9 cellular contexts compared by ENCODE assay signal in the genomic region with DNA sequence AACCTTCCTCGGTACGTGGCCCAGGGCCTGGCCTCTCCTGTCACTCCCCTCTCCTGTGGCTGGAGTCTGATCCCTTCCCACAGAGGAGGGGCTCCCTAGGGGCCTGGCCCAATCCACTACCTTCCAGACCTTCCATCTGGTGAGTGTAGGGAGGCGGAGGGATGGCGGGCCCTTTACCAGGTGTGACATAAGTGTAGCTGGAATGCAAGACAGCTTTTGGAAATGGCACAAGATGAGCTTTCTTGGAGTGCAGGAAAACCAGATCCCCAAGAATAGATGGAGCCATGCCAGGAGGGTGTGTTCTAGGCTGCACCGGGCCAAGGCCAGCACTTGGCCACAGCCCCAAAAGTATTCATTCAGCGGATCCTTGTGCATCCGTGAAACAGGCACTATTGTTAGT. TPM values are rescaled to one million over a fixed set of nuclear protein-coding genes. Genes with fewer than 3 reads are reported as not detected.
A peak's percentile ranks its signal among the peaks of the same experiment; 100 is the strongest.
DNase-seq lines count a peak whose midpoint lies in the region; ATAC-seq and TF ChIP-seq lines count a peak whose summit lies in the region.
"Had no signal": no experiment of that assay in that cellular context is flagged by ENCODE, and none has a peak within 500 bp of the region (broad histone marks: within the 10 kb centered on the region; RNA-seq: fewer than 3 reads in every experiment).

No MANE protein-coding gene starts in this region.

- H3K36me3 ChIP-seq in body of pancreas (replicated peaks in 1 of 2; ENCODE audit: insufficient read depth in 1 of 2, low read depth in 2 of 2), result no peaks in the 10 kb centered on the region
- H3K36me3 ChIP-seq in thyroid gland, result no peaks in the 10 kb centered on the region
- peaks cover 32% of the 10 kb centered on the region for H3K36me3 ChIP-seq in HAP-1 (replicated peaks)

- H3K27ac ChIP-seq in body of pancreas (peak overlapping the region; percentile 4 to 76 (median 54)), thyroid gland (no peak overlapping the region)

- in situ Hi-C loops in HAP-1 (cut with MboI; ENCODE audit: low sequenced_read_pairs), result loop anchor here (5.0 to 25.0 kb wide), 2 partner anchors 148 to 453 kb away; no protein-coding TSS in a partner anchor

- no peak for TF ChIP-seq POLR2A in body of pancreas (IDR thresholded peaks at IDR 0.05)
- TF ChIP-seq POLR2A in thyroid gland (IDR thresholded peaks at IDR 0.05), result no peak

- peak; percentile 79 for DNase-seq in LNCaP clone FGC (ENCODE audit: low read depth)
- peak; percentile 73 to 85 (median 79) for DNase-seq in body of pancreas
- DNase-seq in iPS-NIHi11 (ENCODE audit: low spot score), result peak; percentile 57
- DNase-seq in thyroid gland, result peak; percentile 82 to 83
- no peak for DNase-seq in NCI-H1092 (lab: John Stamatoyannopoulos, UW)
- DNase-seq in HAP-1 (ENCODE audit: low spot score in 2 of 2), result no peak
- DNase-seq in SKM-1 treated with dmso at 0.1 percent for 144 hours (lab: John Stamatoyannopoulos, UW; ENCODE audit: unreplicated experiment), result no peak
- DNase-seq: activated CD8-positive, alpha-beta memory T cell treated with anti-CD3 and anti-CD28 coated beads, Interleukin-2, amount 50 U/mL, for 4 hours had no signal

- TF ChIP-seq CTCF in LNCaP clone FGC (IDR thresholded peaks at IDR 0.05; ENCODE audit: control insufficient read depth, extremely low read depth, insufficient read depth) (no peak), body of pancreas (IDR thresholded peaks at IDR 0.05) (no peak), thyroid gland (IDR thresholded peaks at IDR 0.05) (no peak)

- ATAC-seq in body of pancreas, result peak; percentile 68
- no peak for ATAC-seq in HG03571 (IDR thresholded peaks at IDR 0.05; ENCODE audit: unreplicated experiment)

- H3K27me3 ChIP-seq in body of pancreas, result no peaks in the 10 kb centered on the region
- H3K27me3 ChIP-seq in thyroid gland, result no peaks in the 10 kb centered on the region
- no peaks in the 10 kb centered on the region for H3K27me3 ChIP-seq in HAP-1 (ENCODE audit: low read depth)

- 14% methylated on average over 7 of the region's 7 CpGs for WGBS in body of pancreas, 2 donors
- 18 to 25% methylated on average over 7 of the region's 7 CpGs for WGBS in thyroid gland, 2 donors

- no peak overlapping the region for H3K4me3 ChIP-seq in LNCaP clone FGC (ENCODE audit: low read depth, low read length)
- H3K4me3 ChIP-seq in body of pancreas, result no peak overlapping the region
- H3K4me3 ChIP-seq in thyroid gland (replicated peaks in 1 of 3), result no peak overlapping the region
- H3K4me3 ChIP-seq in HAP-1, result no peak overlapping the region

- intact Hi-C loops in body of pancreas (cut with DNase I), result loop anchor here (5.0 kb wide), 1 partner anchor 148 kb away; no protein-coding TSS in a partner anchor
- intact Hi-C loops in thyroid gland (cut with DNase I), result no loop called here

- H3K9me3 ChIP-seq in body of pancreas (no peaks in the 10 kb centered on the region), thyroid gland (no peaks in the 10 kb centered on the region), HAP-1 (no peaks in the 10 kb centered on the region)

- H3K4me1 ChIP-seq in body of pancreas (peaks cover 46% of the 10 kb centered on the region), thyroid gland (peaks cover 0 to 13% of the 10 kb centered on the region in 2 donors), HAP-1 (no peaks in the 10 kb centered on the region)

RNA-seq across cellular contexts. Expression of gene IGFBP5, which starts 30.1 kb away (rescaled TPM):
- total RNA-seq in body of pancreas (100 to 1,000 TPM in 1 of 2 donors, 10 to 100 TPM in 1; 35.8 to 415 TPM), thyroid gland (1,000 to 10,000 TPM in 1 of 4 donors, 100 to 1,000 TPM in 3; 704 to 1,519 (median 952) TPM)

RNA-seq across cellular contexts. Expression of gene IGFBP2, which starts 32.0 kb away (rescaled TPM):
- 100 to 1,000 TPM; 129 to 170 TPM for total RNA-seq in body of pancreas
- total RNA-seq in thyroid gland, result 10 to 100 TPM; 26.5 to 45.0 (median 40.0) TPM

Comparison
In these comparisons a context has a peak if more than half of its experiments do, and no peak if none do; other contexts are left out.
1. DNase-seq: peak in LNCaP clone FGC (single experiment), body of pancreas (4 of 4), iPS-NIHi11 (single experiment) and thyroid gland (2 of 2); none in NCI-H1092 (single experiment), HAP-1 (0 of 2) and SKM-1 treated with dmso at 0.1 percent for 144 hours (single experiment).
2. H3K27ac ChIP-seq: peak in body of pancreas (4 of 4); none in thyroid gland (0 of 3).